In the genomic region with DNA sequence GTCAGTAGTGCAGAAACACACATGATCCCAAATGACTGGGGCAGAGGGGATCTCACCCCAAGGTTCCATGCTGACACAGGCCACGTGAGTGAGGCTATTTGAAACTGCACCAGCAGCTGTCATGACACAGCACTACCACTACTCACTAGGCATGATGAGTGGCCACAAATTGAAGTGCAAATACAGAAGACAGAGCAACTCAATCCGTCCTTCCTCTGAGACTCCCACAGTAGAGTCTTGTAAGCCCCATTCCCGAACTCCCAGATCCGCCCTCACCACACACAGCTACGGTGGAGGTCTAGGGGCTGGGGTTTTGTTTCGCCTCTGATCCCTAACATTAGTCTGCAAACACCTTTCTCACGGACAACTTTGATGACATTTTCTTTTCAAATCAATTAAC, we compare ENCODE assay signal across 11 cellular contexts.
DNase-seq lines count a peak whose midpoint lies in the region; ATAC-seq and TF ChIP-seq lines count a peak whose summit lies in the region.
"Had no signal": no experiment of that assay in that cellular context is flagged by ENCODE, and none has a peak within 500 bp of the region (broad histone marks: within the 10 kb centered on the region; RNA-seq: fewer than 3 reads in every experiment).

No MANE protein-coding gene starts in this region.

- intact Hi-C loops in Right ventricle myocardium inferior (cut with DNase I) (no loop called here), lower leg skin (cut with DNase I; ENCODE audit: low total_unique reads) (no loop called here)

- H3K9me3 Mint-ChIP-seq in endodermal cell, result no peaks in the 10 kb centered on the region
- H3K9me3 Mint-ChIP-seq in type B pancreatic cell, result no peaks in the 10 kb centered on the region
- H3K9me3 Mint-ChIP-seq: stimulated activated naive B cell treated with anti-CD40 and anti-IgM and Interleukin-4, amounts not matched to agents 10 μg/mL and 1 μg/mL and 100 μg/mL, for 72 hours had no signal

- H3K27me3 Mint-ChIP-seq in endodermal cell (ENCODE audit: insufficient read depth), result no peaks in the 10 kb centered on the region
- H3K27me3 Mint-ChIP-seq in type B pancreatic cell, result no peaks in the 10 kb centered on the region
- H3K27me3 Mint-ChIP-seq: B cell; stimulated activated naive B cell treated with anti-CD40 and anti-IgM and Interleukin-4, amounts not matched to agents 10 μg/mL and 1 μg/mL and 100 μg/mL, for 72 hours had no signal

- H3K9me3 ChIP-seq in right atrium auricular region (no peaks in the 10 kb centered on the region), endodermal cell (ENCODE audit: control insufficient read depth, low read length) (no peaks in the 10 kb centered on the region)

- H3K27me3 ChIP-seq in right atrium auricular region (no peaks in the 10 kb centered on the region), endodermal cell (ENCODE audit: control insufficient read depth, insufficient read depth, low read length, poor library complexity, severe bottlenecking) (no peaks in the 10 kb centered on the region)

- ATAC-seq in Right ventricle myocardium inferior, result peak; percentile 42
- no peak for ATAC-seq in HG03378 (IDR thresholded peaks at IDR 0.05; ENCODE audit: unreplicated experiment)
- ATAC-seq: stimulated activated naive B cell treated with anti-CD40 and anti-IgM and Interleukin-4, amounts not matched to agents 10 μg/mL and 1 μg/mL and 100 μg/mL, for 72 hours had no signal

- no peak overlapping the region for H3K4me3 Mint-ChIP-seq in endodermal cell
- H3K4me3 Mint-ChIP-seq in type B pancreatic cell, result no peak overlapping the region
- H3K4me3 Mint-ChIP-seq: B cell; stimulated activated naive B cell treated with anti-CD40 and anti-IgM and Interleukin-4, amounts not matched to agents 10 μg/mL and 1 μg/mL and 100 μg/mL, for 72 hours had no signal

- peaks cover 7% of the 10 kb centered on the region for H3K4me1 Mint-ChIP-seq in endodermal cell
- H3K4me1 Mint-ChIP-seq in type B pancreatic cell (ENCODE audit: unreplicated experiment), result peaks cover 9% of the 10 kb centered on the region
- H3K4me1 Mint-ChIP-seq: B cell; stimulated activated naive B cell treated with anti-CD40 and anti-IgM and Interleukin-4, amounts not matched to agents 10 μg/mL and 1 μg/mL and 100 μg/mL, for 72 hours had no signal

- H3K4me1 ChIP-seq in right atrium auricular region (no peaks in the 10 kb centered on the region), endodermal cell (ENCODE audit: control insufficient read depth, insufficient read depth, low read length) (peaks cover 4% of the 10 kb centered on the region)

- H3K27ac Mint-ChIP-seq in endodermal cell (peak overlapping the region; percentile 12), type B pancreatic cell (peak overlapping the region; percentile 14)
- H3K27ac Mint-ChIP-seq: B cell; stimulated activated naive B cell treated with anti-CD40 and anti-IgM and Interleukin-4, amounts not matched to agents 10 μg/mL and 1 μg/mL and 100 μg/mL, for 72 hours had no signal

- H3K36me3 ChIP-seq in right atrium auricular region (peaks cover 40% of the 10 kb centered on the region), endodermal cell (ENCODE audit: control insufficient read depth, insufficient read depth, low read length) (peaks cover 23% of the 10 kb centered on the region)

- TF ChIP-seq CTCF in right atrium auricular region (IDR thresholded peaks at IDR 0.05) (no peak), endodermal cell (conservative IDR thresholded peaks at IDR 0.05) (peak; percentile 9), type B pancreatic cell (conservative IDR thresholded peaks at IDR 0.05) (no peak), lower leg skin (IDR thresholded peaks at IDR 0.05) (no peak)

- H3K36me3 Mint-ChIP-seq in endodermal cell (ENCODE audit: low read depth) (peaks cover 27% of the 10 kb centered on the region), type B pancreatic cell (peaks cover 14% of the 10 kb centered on the region)

- no peak for TF ChIP-seq POLR2A in lower leg skin (IDR thresholded peaks at IDR 0.05)

- H3K9ac ChIP-seq in endodermal cell (ENCODE audit: extremely low read depth, low read length, poor library complexity, severe bottlenecking), result no peak overlapping the region

- H3K27ac ChIP-seq in right atrium auricular region (no peak overlapping the region), endodermal cell (ENCODE audit: low read depth, low read length) (no peak overlapping the region)

- no peak for DNase-seq in Right ventricle myocardium inferior (ENCODE audit: missing footprints)
- no peak for DNase-seq in right atrium auricular region (ENCODE audit: low spot score)
- peak; percentile 2 for DNase-seq in NCI-H2227 treated with DMSO at 0.1 percent for 48 hours (lab: John Stamatoyannopoulos, UW)
- DNase-seq in endodermal cell, result peak; percentile 61
- no peak for DNase-seq in type B pancreatic cell (ENCODE audit: extremely low spot score, unreplicated experiment)
- DNase-seq in SKM-1 treated with dmso at 0.1 percent for 144 hours (lab: John Stamatoyannopoulos, UW; ENCODE audit: unreplicated experiment), result no peak
- DNase-seq in lower leg skin (ENCODE audit: low spot score in 2 of 2), result no peak
- DNase-seq: activated T-cell treated with anti-CD3 and anti-CD28 coated beads, Interleukin-2, amount 50 U/mL, for 1 hour; stimulated activated naive B cell treated with anti-CD40 and anti-IgM and Interleukin-4, amounts not matched to agents 10 μg/mL and 1 μg/mL and 100 μg/mL, for 72 hours had no signal

- H3K4me3 ChIP-seq in right atrium auricular region, result no peak overlapping the region
- no peak overlapping the region for H3K4me3 ChIP-seq in endodermal cell (ENCODE audit: low read length)
- no peak overlapping the region for H3K4me3 ChIP-seq in lower leg skin (ENCODE audit: low read depth, poor library complexity, severe bottlenecking)

- WGBS in endodermal cell (ENCODE audit: insufficient coverage in 1 of 2, insufficient read length in 1 of 2), 2 experiments, result 85 to 92% methylated on average over 2 to 7 of the region's 7 CpGs
- WGBS in lower leg skin, 2 donors, result 89 to 90% methylated on average over 7 of the region's 7 CpGs

Comparison
In these comparisons a context has a peak if more than half of its experiments do, and no peak if none do; other contexts are left out.
1. DNase-seq: peak in NCI-H2227 treated with DMSO at 0.1 percent for 48 hours (single experiment) and endodermal cell (single experiment); none in Right ventricle myocardium inferior (single experiment), right atrium auricular region (single experiment), type B pancreatic cell (single experiment), SKM-1 treated with dmso at 0.1 percent for 144 hours (single experiment) and lower leg skin (0 of 2).